ENCODE assay signal across 13 cellular contexts in genomic region chr5:169576181-169576598, GRCh38. TPM values are rescaled to one million over a fixed set of nuclear protein-coding genes. Genes with fewer than 3 reads are reported as not detected.
DNase-seq lines count a peak whose midpoint lies in the region; ATAC-seq and TF ChIP-seq lines count a peak whose summit lies in the region.
"Had no signal": no experiment of that assay in that cellular context is flagged by ENCODE, and none has a peak within 500 bp of the region (broad histone marks: within the 10 kb centered on the region; RNA-seq: fewer than 3 reads in every experiment).

No MANE protein-coding gene starts in this region.

- no peaks in the 10 kb centered on the region for H3K4me1 ChIP-seq in mesenchymal stem cell (ENCODE audit: control insufficient read depth, insufficient read depth, low read depth, low read length)
- H3K4me1 ChIP-seq: psoas muscle had no signal

- H3K4me3 Mint-ChIP-seq in chondrocyte (ENCODE audit: unreplicated experiment) (no peak overlapping the region), progenitor cell of endocrine pancreas (ENCODE audit: low read depth) (no peak overlapping the region)
- H3K4me3 Mint-ChIP-seq in T-helper 2 cell treated with Interferon-gamma antibody and Interleukin-4, amounts not matched to agents 5 μg/mL and 100 μg/mL, for 36 hours: no peak overlapping the region
- H3K4me3 Mint-ChIP-seq: activated CD4-positive, alpha-beta memory T cell treated with anti-CD3 and anti-CD28 coated beads for 36 hours; activated naive CD8-positive, alpha-beta T cell treated with anti-CD3 and anti-CD28 coated beads for 36 hours had no signal

- no peaks in the 10 kb centered on the region for H3K36me3 Mint-ChIP-seq in chondrocyte (ENCODE audit: low read depth)
- no peaks in the 10 kb centered on the region for H3K36me3 Mint-ChIP-seq in T-helper 2 cell treated with Interferon-gamma antibody and Interleukin-4, amounts not matched to agents 5 μg/mL and 100 μg/mL, for 36 hours (ENCODE audit: low read depth)
- H3K36me3 Mint-ChIP-seq in progenitor cell of endocrine pancreas (ENCODE audit: insufficient read depth): no peaks in the 10 kb centered on the region
- H3K36me3 Mint-ChIP-seq: activated CD4-positive, alpha-beta memory T cell treated with anti-CD3 and anti-CD28 coated beads for 36 hours; activated naive CD8-positive, alpha-beta T cell treated with anti-CD3 and anti-CD28 coated beads for 36 hours had no signal

- H3K36me3 ChIP-seq in mesenchymal stem cell (ENCODE audit: control insufficient read depth in 1 of 2, insufficient read depth in 2 of 2, low read depth in 1 of 2, low read length in 2 of 2): no peaks in the 10 kb centered on the region

- no peak overlapping the region for H2BK120ac ChIP-seq in mesenchymal stem cell (ENCODE audit: low read depth, low read length)

- peaks cover 11% of the 10 kb centered on the region for H3K4me1 Mint-ChIP-seq in chondrocyte (ENCODE audit: low read depth)
- no peaks in the 10 kb centered on the region for H3K4me1 Mint-ChIP-seq in T-helper 2 cell treated with Interferon-gamma antibody and Interleukin-4, amounts not matched to agents 5 μg/mL and 100 μg/mL, for 36 hours (ENCODE audit: low read depth)
- H3K4me1 Mint-ChIP-seq in progenitor cell of endocrine pancreas (ENCODE audit: low read depth): peaks cover 28% of the 10 kb centered on the region

- H3K9me3 Mint-ChIP-seq in chondrocyte (ENCODE audit: low read depth): no peaks in the 10 kb centered on the region
- no peaks in the 10 kb centered on the region for H3K9me3 Mint-ChIP-seq in T-helper 2 cell treated with Interferon-gamma antibody and Interleukin-4, amounts not matched to agents 5 μg/mL and 100 μg/mL, for 36 hours
- no peaks in the 10 kb centered on the region for H3K9me3 Mint-ChIP-seq in progenitor cell of endocrine pancreas (ENCODE audit: low read depth)
- H3K9me3 Mint-ChIP-seq: activated CD4-positive, alpha-beta memory T cell treated with anti-CD3 and anti-CD28 coated beads for 36 hours; activated naive CD8-positive, alpha-beta T cell treated with anti-CD3 and anti-CD28 coated beads for 36 hours had no signal

- H3K9me3 ChIP-seq in mesenchymal stem cell (ENCODE audit: control insufficient read depth, low read length): no peaks in the 10 kb centered on the region
- H3K9me3 ChIP-seq: psoas muscle had no signal

- no peak overlapping the region for H4K91ac ChIP-seq in mesenchymal stem cell (ENCODE audit: low read length)

- no peak overlapping the region for H3K18ac ChIP-seq in mesenchymal stem cell (ENCODE audit: low read depth in 1 of 2, low read length in 2 of 2)

- peaks cover 1% of the 10 kb centered on the region for H3K27me3 Mint-ChIP-seq in chondrocyte (ENCODE audit: low read depth)
- peaks cover 54% of the 10 kb centered on the region for H3K27me3 Mint-ChIP-seq in T-helper 2 cell treated with Interferon-gamma antibody and Interleukin-4, amounts not matched to agents 5 μg/mL and 100 μg/mL, for 36 hours (ENCODE audit: low read depth)
- H3K27me3 Mint-ChIP-seq in progenitor cell of endocrine pancreas: no peaks in the 10 kb centered on the region

- H2AFZ ChIP-seq in mesenchymal stem cell (ENCODE audit: low read depth, low read length): no peak overlapping the region

- no peak for ATAC-seq in GM21825 (IDR thresholded peaks at IDR 0.05; ENCODE audit: unreplicated experiment)
- ATAC-seq: K562, psoas muscle had no signal

- peak overlapping the region; percentile 22 for H3K27ac Mint-ChIP-seq in chondrocyte (ENCODE audit: unreplicated experiment)
- H3K27ac Mint-ChIP-seq in T-helper 2 cell treated with Interferon-gamma antibody and Interleukin-4, amounts not matched to agents 5 μg/mL and 100 μg/mL, for 36 hours: no peak overlapping the region
- H3K27ac Mint-ChIP-seq in progenitor cell of endocrine pancreas: no peak overlapping the region
- H3K27ac Mint-ChIP-seq: activated CD4-positive, alpha-beta memory T cell treated with anti-CD3 and anti-CD28 coated beads for 36 hours; activated naive CD8-positive, alpha-beta T cell treated with anti-CD3 and anti-CD28 coated beads for 36 hours had no signal

- H3K4ac ChIP-seq in mesenchymal stem cell (ENCODE audit: low read depth in 1 of 2, low read length in 2 of 2): no peak overlapping the region

- H3K79me1 ChIP-seq in mesenchymal stem cell (replicated peaks; ENCODE audit: low read length, poor library complexity, severe bottlenecking): no peaks in the 10 kb centered on the region

- H2AK5ac ChIP-seq in mesenchymal stem cell (ENCODE audit: low read length, severe bottlenecking): no peak overlapping the region

- DNase-seq in AG09319 (ENCODE audit: extremely low read depth, low read depth) (peak; percentile 67), HT1080 (ENCODE audit: low read depth) (peak; percentile 85), chondrocyte (ENCODE audit: low spot score) (no peak), mesenchymal stem cell (peak; percentile 57), progenitor cell of endocrine pancreas (ENCODE audit: low spot score, unreplicated experiment) (no peak), NCI-H1105 (lab: John Stamatoyannopoulos, UW) (no peak)
- no peak for DNase-seq in T-helper 2 cell treated with Interferon-gamma antibody and Interleukin-4, amounts not matched to agents 5 μg/mL and 100 μg/mL, for 36 hours (ENCODE audit: low spot score)
- DNase-seq: activated CD4-positive, alpha-beta memory T cell treated with anti-CD3 and anti-CD28 coated beads for 36 hours; activated naive CD8-positive, alpha-beta T cell treated with anti-CD3 and anti-CD28 coated beads for 36 hours; islet precursor cell; psoas muscle had no signal

- no peak overlapping the region for H2BK15ac ChIP-seq in mesenchymal stem cell (ENCODE audit: low read depth, poor library complexity, severe bottlenecking)

- no peak overlapping the region for H2BK5ac ChIP-seq in mesenchymal stem cell (ENCODE audit: low read depth, low read length, poor library complexity, severe bottlenecking)

- no peak overlapping the region for H3K23ac ChIP-seq in mesenchymal stem cell (ENCODE audit: low read length in 2 of 2)

- no peak overlapping the region for H3K27ac ChIP-seq in mesenchymal stem cell (ENCODE audit: low read length, poor library complexity, severe bottlenecking)
- H3K27ac ChIP-seq: psoas muscle had no signal

- no peak overlapping the region for H4K8ac ChIP-seq in mesenchymal stem cell (ENCODE audit: low read length)

- TF ChIP-seq CTCF in AG09319 (IDR thresholded peaks at IDR 0.05; ENCODE audit: low read depth, low read length): no peak
- no peak for TF ChIP-seq CTCF in chondrocyte (IDR thresholded peaks at IDR 0.05)
- no peak for TF ChIP-seq CTCF in progenitor cell of endocrine pancreas (IDR thresholded peaks at IDR 0.05; ENCODE audit: unreplicated experiment)

- H3K4me3 ChIP-seq in mesenchymal stem cell (ENCODE audit: insufficient read depth in 1 of 2, low read depth in 1 of 2, low read length in 2 of 2): peak overlapping the region in 1 of 2 experiments; percentile 20
- H3K4me3 ChIP-seq: K562, psoas muscle had no signal

- H3K9ac ChIP-seq in mesenchymal stem cell (ENCODE audit: low read length): peak overlapping the region; percentile 66

- 8% methylated on average over 2 of the region's 3 CpGs for WGBS in mesenchymal stem cell

- H2BK12ac ChIP-seq in mesenchymal stem cell (ENCODE audit: low read length in 2 of 2): no peak overlapping the region

- H3K4me2 ChIP-seq in mesenchymal stem cell (ENCODE audit: low read length, poor library complexity, severe bottlenecking): no peak overlapping the region

- H3K14ac ChIP-seq in mesenchymal stem cell (ENCODE audit: low read length in 2 of 2): no peak overlapping the region

- peaks cover 0 to 25% of the 10 kb centered on the region in 2 experiments for H3K27me3 ChIP-seq in mesenchymal stem cell (ENCODE audit: control insufficient read depth in 1 of 2, insufficient read depth in 1 of 2, low read length in 2 of 2)

RNA-seq across cellular contexts. Expression of gene SPDL1, which starts 7.4 kb away (rescaled TPM):
- total RNA-seq in HT1080 (2014; rRNA removed; shearing (Covaris generic)): 38.6 and 40.7 TPM in 2 replicates
- 40.5 and 52.5 TPM in 2 replicates for polyA plus RNA-seq in HT1080 (2015; cell fraction: cytosol; rRNA removed)
- polyA plus RNA-seq in HT1080 (2015; cell fraction: nucleus; rRNA removed): 92.0 and 100 TPM in 2 replicates
- 21.4 to 42.1 TPM (median 22.3 TPM) in 3 replicates for total RNA-seq in chondrocyte
- 27.2 TPM for polyA plus RNA-seq in mesenchymal stem cell (2013, experiment 1 of 2)
- polyA plus RNA-seq in mesenchymal stem cell (2013, experiment 2 of 2): 25.2 TPM
- total RNA-seq in progenitor cell of endocrine pancreas: 38.1 and 38.3 TPM in 2 replicates

Comparison
In these comparisons a context has a peak if more than half of its experiments do, and no peak if none do; other contexts are left out.
1. DNase-seq: peak in AG09319 (single experiment), HT1080 (single experiment) and mesenchymal stem cell (single experiment); none in chondrocyte (single experiment), T-helper 2 cell treated with Interferon-gamma antibody and Interleukin-4, amounts not matched to agents 5 μg/mL and 100 μg/mL, for 36 hours (single experiment), progenitor cell of endocrine pancreas (single experiment) and NCI-H1105 (single experiment).